Comparison of ENCODE assay signal across 3 cellular contexts in genomic region chr4:143875357-143875756, GRCh38. TPM values are rescaled to one million over a fixed set of nuclear protein-coding genes. Genes with fewer than 3 reads are reported as not detected.
"Had no signal": no experiment of that assay in that cellular context is flagged by ENCODE, and none has a peak within 500 bp of the region (broad histone marks: within the 10 kb centered on the region; RNA-seq: fewer than 3 reads in every experiment).

No MANE protein-coding gene starts in this region.

RNA-seq across cellular contexts. Expression of gene GYPE, which starts 30.0 kb away (rescaled TPM):
- total RNA-seq: lung microvascular endothelial cell, progenitor cell of endocrine pancreas, transverse colon had no signal
